In genomic region chr3:161163297-161163696, GRCh38 we compare ENCODE assay signal across 1 cellular context.
TF ChIP-seq lines count a peak whose summit lies in the region.

No MANE protein-coding gene starts in this region.

TF ChIP-seq in HCT116, 20 proteins besides CTCF, POLR2A, EP300 and RAD21:
- TF ChIP-seq EZH2phosphoT487 (IDR thresholded peaks at IDR 0.05; ENCODE audit: borderline replicate concordance) (no peak), CBX3 (IDR thresholded peaks at IDR 0.05; ENCODE audit: low read depth) (peak; percentile 95), POLR2AphosphoS5 (IDR thresholded peaks at IDR 0.05; ENCODE audit: low read depth, low read length) (no peak), ZNF274 (IDR thresholded peaks at IDR 0.05; ENCODE audit: low read depth, low read length) (no peak), EGR1 (IDR thresholded peaks at IDR 0.05; ENCODE audit: low read depth) (no peak), SP1 (IDR thresholded peaks at IDR 0.05; ENCODE audit: low read depth) (peak; percentile 36), FOSL1 (IDR thresholded peaks at IDR 0.05; ENCODE audit: low read depth) (peak; percentile 83), EZH2 (IDR thresholded peaks at IDR 0.05) (no peak), ELF1 (IDR thresholded peaks at IDR 0.05; ENCODE audit: borderline replicate concordance, low read depth) (no peak), ZBTB33 (IDR thresholded peaks at IDR 0.05; ENCODE audit: extremely low read depth, insufficient replicate concordance, low read length) (no peak), SIN3A (IDR thresholded peaks at IDR 0.05; ENCODE audit: low read depth) (no peak), TCF7L2 (IDR thresholded peaks at IDR 0.05; ENCODE audit: borderline replicate concordance, extremely low read depth, insufficient read depth, insufficient read length) (no peak), MAX (IDR thresholded peaks at IDR 0.05) (peak; percentile 35; the same call in 1 of the 2 replicates), CEBPB (IDR thresholded peaks at IDR 0.05; ENCODE audit: low read depth) (0 out of 2 replicates have a peak, but pooled peaks have one; percentile 25), YY1 (IDR thresholded peaks at IDR 0.05; ENCODE audit: extremely low read depth, insufficient replicate concordance, low read depth, low read length) (no peak), ZFX (IDR thresholded peaks at IDR 0.05) (no peak), SRF (IDR thresholded peaks at IDR 0.05; ENCODE audit: low read depth) (peak; percentile 44; the same call in 1 of the 2 replicates), REST (IDR thresholded peaks at IDR 0.05; ENCODE audit: low read depth) (no peak), JUND (IDR thresholded peaks at IDR 0.05) (peak; percentile 70), ATF3 (IDR thresholded peaks at IDR 0.05) (no peak)
TF ChIP-seq in HCT116: peak in this region for 7.
